12 cellular contexts compared by ENCODE assay signal in the genomic region with DNA sequence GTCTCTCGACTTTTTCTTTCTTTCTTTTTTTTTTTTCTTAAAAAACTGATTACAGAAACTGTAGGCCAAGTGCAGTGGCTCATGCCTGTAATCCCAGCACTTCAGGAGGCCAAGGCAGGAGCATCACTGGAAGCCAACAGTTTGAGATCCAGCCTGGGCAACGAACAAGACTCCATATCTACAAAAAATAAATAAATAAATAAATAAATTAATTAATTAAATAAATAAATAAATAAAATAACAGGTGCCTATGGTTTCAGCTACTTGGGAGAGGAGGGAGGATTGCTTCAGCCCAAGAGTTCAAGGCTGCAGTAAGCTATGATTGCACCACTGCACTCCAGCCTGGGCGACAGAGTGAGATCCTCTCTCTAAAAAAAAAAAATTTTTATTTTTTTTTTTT. TPM values are rescaled to one million over a fixed set of nuclear protein-coding genes. Genes with fewer than 3 reads are reported as not detected.
DNase-seq lines count a peak whose midpoint lies in the region; ATAC-seq, FAIRE-seq and TF ChIP-seq lines count a peak whose summit lies in the region.
"Not testable (repeated sequence)": the region's sequence is repeated elsewhere in the genome, so short reads cannot be mapped to it uniquely, and the experiment has no call there.
"Had no signal": no experiment of that assay in that cellular context is flagged by ENCODE, and none has a peak within 500 bp of the region (broad histone marks: within the 10 kb centered on the region; RNA-seq: fewer than 3 reads in every experiment).

No MANE protein-coding gene starts in this region.

- TF ChIP-seq CTCF in A549 (IDR thresholded peaks at IDR 0.05); C4-2B (conservative IDR thresholded peaks at IDR 0.05); HEK293 (tag by site-specific recombination; IDR thresholded peaks at IDR 0.05); PC-9 (conservative IDR thresholded peaks at IDR 0.05); VCaP (conservative IDR thresholded peaks at IDR 0.05); chondrocyte (IDR thresholded peaks at IDR 0.05); keratinocyte (optimal IDR thresholded peaks at IDR 0.05 in 1 of 3, IDR thresholded peaks at IDR 0.05 in 1 of 3, conservative IDR thresholded peaks at IDR 0.05 in 1 of 3; ENCODE audit: extremely low read depth in 1 of 3, insufficient read depth in 2 of 3, low read length in 3 of 3): not testable (repeated sequence)

- H4K20me1 ChIP-seq in PC-9 (ENCODE audit: insufficient read depth); keratinocyte (ENCODE audit: control insufficient read depth, extremely low read depth, insufficient read depth, low read length): not testable (repeated sequence)

- not testable (repeated sequence) for H3K9me3 ChIP-seq in A549; HEK293 (ENCODE audit: control insufficient read depth, insufficient read depth, low read depth, low read length); PC-9 (ENCODE audit: insufficient read depth, low read depth); keratinocyte (ENCODE audit: control insufficient read depth, low read depth, low read length)

- H3K4me1 Mint-ChIP-seq in chondrocyte (ENCODE audit: low read depth) = peaks cover 26% of the 10 kb centered on the region

- not testable (repeated sequence) for H3K27me3 Mint-ChIP-seq in chondrocyte (ENCODE audit: low read depth)

- peaks cover 19% of the 10 kb centered on the region; the same call in 1 of the 2 replicates for H3F3A ChIP-seq in PC-9 (ENCODE audit: insufficient read depth, low read depth)

- H3K36me3 ChIP-seq in HEK293 (ENCODE audit: control insufficient read depth in 2 of 2, insufficient read depth in 1 of 2, low read length in 2 of 2); PC-9 (ENCODE audit: low read depth); keratinocyte (ENCODE audit: control insufficient read depth in 2 of 2, extremely low read depth in 1 of 2, insufficient read depth in 2 of 2, low read length in 2 of 2): not testable (repeated sequence)

- TF ChIP-seq EP300 in A549 (IDR thresholded peaks at IDR 0.05) = not testable (repeated sequence)

- H3K4me3 Mint-ChIP-seq in chondrocyte (ENCODE audit: unreplicated experiment) = not testable (repeated sequence)

- not testable (repeated sequence) for H3K79me2 ChIP-seq in PC-9 (ENCODE audit: low read depth); keratinocyte (ENCODE audit: control insufficient read depth, insufficient read depth, low read length)

- POLR2A ChIA-PET in A549 (lab: Yijun Ruan, JAX) = interaction anchor here (1.1 kb wide), 1 partner anchor 23 kb away, joined by 3 read pairs; no protein-coding TSS in a partner anchor
- POLR2A ChIA-PET in HEK293 (lab: Yijun Ruan, JAX) = interaction anchor here (1.1 kb wide), 1 partner anchor 10 kb away, joined by 3 read pairs; no protein-coding TSS in a partner anchor
- POLR2A ChIA-PET in PC-9 (lab: Charles Lee; ENCODE audit: unreplicated experiment) = interaction anchor here (0.6 kb wide), 1 partner anchor 30 kb away, joined by 30 read pairs; no protein-coding TSS in a partner anchor

- not testable (repeated sequence) for BruUV-seq in PC-9 (replicated peaks; lab: Mats Ljungman, UMichigan)

- peak overlapping the region; percentile 66 for H3K4me2 ChIP-seq in A549
- H3K4me2 ChIP-seq in PC-9 = peak overlapping the region; percentile 65
- peak overlapping the region; percentile 13 for H3K4me2 ChIP-seq in keratinocyte (ENCODE audit: control insufficient read depth, extremely low read depth, insufficient read depth, low read depth, low read length)

- not testable (repeated sequence) for H3K4me3 ChIP-seq in A549; HEK293 (ENCODE audit: low read depth, low read length); PC-9; keratinocyte (ENCODE audit: control insufficient read depth in 2 of 3, extremely low read depth in 1 of 3, insufficient read depth in 2 of 3, low read depth in 1 of 3, low read length in 3 of 3)

- not testable (repeated sequence) for H3K36me3 Mint-ChIP-seq in chondrocyte (ENCODE audit: low read depth)

- peak overlapping the region; percentile 87 for H3K27ac Mint-ChIP-seq in chondrocyte (ENCODE audit: unreplicated experiment)

- not testable (repeated sequence) for H3K9me1 ChIP-seq in keratinocyte (ENCODE audit: control insufficient read depth, extremely low read depth, insufficient read depth, low read length)

- H3K9me3 Mint-ChIP-seq in chondrocyte (ENCODE audit: low read depth) = not testable (repeated sequence)

- dilution Hi-C loops in keratinocyte (cut with MboI; ENCODE audit: extremely low pct_ligation_motif_present, low sequenced_read_pairs) = not testable (repeated sequence)

- not testable (repeated sequence) for FAIRE-seq in A549 (lab: Jason Lieb, UNC); keratinocyte (lab: Jason Lieb, UNC)

- not testable (repeated sequence) for DNase-seq in A549 (ENCODE audit: low read depth in 1 of 2, low spot score in 1 of 2); PC-9; chondrocyte (ENCODE audit: low spot score); keratinocyte (ENCODE audit: low read depth, low spot score)

- peak in 1 of 2 experiments; percentile 11; a peak in 2 of 6 replicates for ATAC-seq in A549

- H3K9ac ChIP-seq in keratinocyte (ENCODE audit: control insufficient read depth, extremely low read depth, insufficient read depth, low read length) = not testable (repeated sequence)

- not testable (repeated sequence) for H3K27me3 ChIP-seq in PC-9 (ENCODE audit: insufficient read depth, low read depth); keratinocyte (ENCODE audit: control insufficient read depth, extremely low read depth, insufficient read depth, low read length)

- not testable (repeated sequence) for TF ChIP-seq RAD21 in A549 (conservative IDR thresholded peaks at IDR 0.05 in 1 of 2, IDR thresholded peaks at IDR 0.05 in 1 of 2)

- H3K4me1 ChIP-seq in A549 (peaks cover 43% of the 10 kb centered on the region), PC-9 (replicated peaks; ENCODE audit: insufficient read depth) (peaks cover 39% of the 10 kb centered on the region), keratinocyte (ENCODE audit: control insufficient read depth, extremely low read depth, insufficient read depth, low read length) (peaks cover 23% of the 10 kb centered on the region)
- H3K4me1 ChIP-seq in HEK293 (ENCODE audit: control insufficient read depth, insufficient read depth, low read length) = not testable (repeated sequence)

- H2AFZ ChIP-seq in PC-9; keratinocyte (ENCODE audit: control insufficient read depth, low read length): not testable (repeated sequence)

- intact Hi-C loops in PC-9 (cut with micrococcal nuclease; ENCODE audit: unreplicated experiment) = not testable (repeated sequence)

- TF ChIP-seq POLR2A in A549 (IDR thresholded peaks at IDR 0.05; ENCODE audit: low read length) = not testable (repeated sequence)

- WGBS in A549 (ENCODE audit: missing lambda C conversion rate) = 26% methylated on average over 3 of the region's 3 CpGs

- not testable (repeated sequence) for H3K9me2 ChIP-seq in PC-9 (ENCODE audit: insufficient read depth)

- H3K27ac ChIP-seq in A549 = peak overlapping the region; percentile 70 to 86
- peak overlapping the region; percentile 3; the same call in 1 of the 2 replicates for H3K27ac ChIP-seq in C4-2B
- not testable (repeated sequence) for H3K27ac ChIP-seq in HEK293 (ENCODE audit: extremely low read depth, low read depth, low read length); keratinocyte (ENCODE audit: control insufficient read depth, insufficient read depth, low read length)
- H3K27ac ChIP-seq in PC-9 = peak overlapping the region; percentile 76
- peak overlapping the region; percentile 60 for H3K27ac ChIP-seq in VCaP

- CTCF ChIA-PET in A549 (lab: Yijun Ruan, JAX) = interaction anchor here (0.6 to 2.7 kb wide), 8 partner anchors 11 to 886 kb away, joined by 3 to 7 read pairs (median 4); no protein-coding TSS in a partner anchor
- CTCF ChIA-PET in HEK293 (lab: Yijun Ruan, JAX) = interaction anchor here (1.2 kb wide), 1 partner anchor 33 kb away, joined by 3 read pairs; no protein-coding TSS in a partner anchor
- CTCF ChIA-PET in PC-9 (lab: Charles Lee) = interaction anchor here (0.6 kb wide), 1 partner anchor 636 kb away, joined by 3 read pairs; no protein-coding TSS in a partner anchor

TF ChIP-seq in A549, 52 proteins besides CTCF, POLR2A, EP300 and RAD21:
- peak; percentile 80 for TF ChIP-seq ZC3H11A (IDR thresholded peaks at IDR 0.05)
- peak; percentile 73; the same call in 1 of the 2 replicates for TF ChIP-seq CHD4 (IDR thresholded peaks at IDR 0.05; ENCODE audit: borderline replicate concordance)

TF ChIP-seq in HEK293, 187 proteins besides CTCF, POLR2A, EP300 and RAD21 (continues in another document):
- 0 out of 2 replicates have a peak, but pooled peaks have one; percentile 20 for TF ChIP-seq ZBTB8A (tag by site-specific recombination; IDR thresholded peaks at IDR 0.05)
- peak; percentile 13; the same call in 1 of the 2 replicates for TF ChIP-seq ZNF555 (tag by site-specific recombination; conservative IDR thresholded peaks at IDR 0.05)
- peak; percentile 30; the same call in 1 of the 2 replicates for TF ChIP-seq ZNF623 (tag by site-specific recombination; IDR thresholded peaks at IDR 0.05)

RNA-seq across cellular contexts. Expression of a gene that starts 42.6 kb away (rescaled TPM):
- polyA plus RNA-seq in A549 (2011; rRNA removed) = 0.69 and 0.71 TPM in 2 replicates
- polyA plus RNA-seq in A549 (2012; cell fraction: cytosol; rRNA removed) = 2.7 and 3.9 TPM in 2 replicates
- polyA plus RNA-seq in A549 (2012; cell fraction: nucleus; rRNA removed) = 5.4 and 6.5 TPM in 2 replicates
- 2.0 to 2.3 TPM (median 2.2 TPM) in 3 replicates for polyA plus RNA-seq in A549 (2017; fragmentation: RNase III; extraction: RNeasy Plus Mini Kit Qiagen cat#74134 plus additional on column Dnase treatment)
- 1.7 and 1.8 TPM in 2 replicates for polyA minus RNA-seq in A549 (2011; rRNA and poly(A)+ RNA removed)
- 0.44 and 0.60 TPM in 2 replicates for total RNA-seq in PC-9 (2021)
- total RNA-seq in chondrocyte = 2.0 to 8.6 TPM (median 8.4 TPM) in 3 replicates
- polyA plus RNA-seq in keratinocyte = 0.01 TPM in 2 of 3 replicates, not detected in the other
- polyA plus RNA-seq in keratinocyte (2011; ENCODE audit: low read depth) = not detected
- 0.03 TPM in 1 of 2 replicates, not detected in the other for polyA plus RNA-seq in keratinocyte (2011; cell fraction: cytosol; rRNA removed)
- 0.04 and 0.07 TPM in 2 replicates for polyA plus RNA-seq in keratinocyte (2011; cell fraction: nucleus; rRNA removed)
- polyA plus RNA-seq in keratinocyte (2012; ENCODE audit: low replicate concordance) = 0.02 TPM in 1 of 2 replicates, not detected in the other
- polyA minus RNA-seq in keratinocyte = 0.10 to 0.26 TPM in 2 of 3 replicates, not detected in the other
- polyA minus RNA-seq in keratinocyte (2011; cell fraction: cytosol; rRNA and poly(A)+ RNA removed) = not detected
- polyA minus RNA-seq in keratinocyte (2011; cell fraction: nucleus; rRNA and poly(A)+ RNA removed) = not detected in 2 replicates
- total RNA-seq: CD4-positive, CD25-positive, alpha-beta regulatory T cell; CD8-positive, alpha-beta T cell; H1; H7 had no signal
- polyA plus RNA-seq: CD4-positive, CD25-positive, alpha-beta regulatory T cell; GM12878; H1 had no signal

Comparison
In these comparisons a context has a peak if more than half of its experiments do, and no peak if none do; other contexts are left out.
1. H3K4me2 ChIP-seq: peak in every context shown above with its lines; median percentile 66 in A549; 65 in PC-9; 13 in keratinocyte.